In the genomic region with DNA sequence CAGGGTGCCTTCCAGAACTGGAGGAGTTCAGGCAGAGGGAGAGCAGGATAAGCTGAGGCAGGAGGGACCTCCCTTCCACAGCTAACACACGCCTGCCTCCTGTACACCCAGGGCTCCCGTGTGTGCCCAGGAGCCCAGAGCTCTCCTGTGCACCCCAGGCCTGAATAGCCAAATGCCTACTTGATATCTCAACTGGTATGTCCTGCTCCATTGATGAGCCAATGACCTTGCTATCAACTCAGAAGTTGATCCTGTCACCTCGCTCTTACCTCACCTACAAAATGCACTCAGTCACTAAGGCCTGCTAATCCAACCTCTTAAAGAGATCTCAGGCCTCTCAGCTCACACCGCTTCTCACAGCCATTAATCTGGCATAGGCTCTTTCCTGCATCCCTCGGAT, we compare ENCODE assay signal across 19 cellular contexts. TPM values are rescaled to one million over a fixed set of nuclear protein-coding genes. Genes with fewer than 3 reads are reported as not detected.
DNase-seq lines count a peak whose midpoint lies in the region; ATAC-seq, FAIRE-seq and TF ChIP-seq lines count a peak whose summit lies in the region.
"Had no signal": no experiment of that assay in that cellular context is flagged by ENCODE, and none has a peak within 500 bp of the region (broad histone marks: within the 10 kb centered on the region; RNA-seq: fewer than 3 reads in every experiment).

No MANE protein-coding gene starts in this region.

- no peaks in the 10 kb centered on the region for H3K27me3 Mint-ChIP-seq in natural killer cell (ENCODE audit: low read depth in 2 of 2)
- H3K27me3 Mint-ChIP-seq: CD4-positive, alpha-beta T cell had no signal

- H3K4me3 Mint-ChIP-seq in natural killer cell: no peak overlapping the region
- H3K4me3 Mint-ChIP-seq: CD4-positive, alpha-beta T cell; GM23338 had no signal

- TF ChIP-seq CTCF in left ventricle myocardium inferior (IDR thresholded peaks at IDR 0.05; ENCODE audit: borderline replicate concordance): no peak
- no peak for TF ChIP-seq CTCF in bronchial epithelial cell (IDR thresholded peaks at IDR 0.05; ENCODE audit: insufficient read depth, low read length, severe bottlenecking)
- no peak for TF ChIP-seq CTCF in right lobe of liver (IDR thresholded peaks at IDR 0.05)
- no peak for TF ChIP-seq CTCF in natural killer cell (IDR thresholded peaks at IDR 0.05)

- H3K4me1 ChIP-seq in left ventricle myocardium inferior (peaks cover 50% of the 10 kb centered on the region), right lobe of liver (peaks cover 0 to 95% (median 33%) of the 10 kb centered on the region in 4 donors)
- H3K4me1 ChIP-seq: A549, Caco-2 had no signal

- H3K9me3 ChIP-seq in left ventricle myocardium inferior (replicated peaks) (no peaks in the 10 kb centered on the region), right lobe of liver (no peaks in the 10 kb centered on the region)
- H3K9me3 ChIP-seq: A549, Caco-2 had no signal

- H3K27ac Mint-ChIP-seq in natural killer cell: no peak overlapping the region
- H3K27ac Mint-ChIP-seq: CD4-positive, alpha-beta T cell; GM23338 had no signal

- H3K27me3 ChIP-seq in left ventricle myocardium inferior (ENCODE audit: low read depth): no peaks in the 10 kb centered on the region
- H3K27me3 ChIP-seq in bronchial epithelial cell (ENCODE audit: control insufficient read depth, insufficient read depth, low read length): no peaks in the 10 kb centered on the region
- H3K27me3 ChIP-seq in right lobe of liver: no peaks in the 10 kb centered on the region

- H3K4me3 ChIP-seq in left ventricle myocardium inferior: no peak overlapping the region
- H3K4me3 ChIP-seq in bronchial epithelial cell (ENCODE audit: low read depth, low read length): no peak overlapping the region
- H3K4me3 ChIP-seq in right lobe of liver: no peak overlapping the region
- H3K4me3 ChIP-seq: A549, GM23338 had no signal

- FAIRE-seq in bronchial epithelial cell (lab: Jason Lieb, UNC): peak; percentile 79
- FAIRE-seq: A549, D721Med, G401.6, GM12891, GM18507 had no signal

- peaks cover 5 to 6% of the 10 kb centered on the region in 2 donors for H3K4me1 Mint-ChIP-seq in natural killer cell
- H3K4me1 Mint-ChIP-seq: GM23338 had no signal

- no peak for TF ChIP-seq POLR2A in right lobe of liver (IDR thresholded peaks at IDR 0.05)

- no peaks in the 10 kb centered on the region for H3K9me3 Mint-ChIP-seq in natural killer cell
- H3K9me3 Mint-ChIP-seq: CD4-positive, alpha-beta T cell had no signal

- peaks cover 15% of the 10 kb centered on the region for H3K36me3 ChIP-seq in left ventricle myocardium inferior
- no peaks in the 10 kb centered on the region for H3K36me3 ChIP-seq in bronchial epithelial cell (ENCODE audit: control insufficient read depth, insufficient read depth, low read length)
- H3K36me3 ChIP-seq in right lobe of liver: peaks cover 0 to 5% (median 0%) of the 10 kb centered on the region in 4 donors

- intact Hi-C loops in left ventricle myocardium inferior (cut with micrococcal nuclease) (no loop called here), left ventricle myocardium superior (cut with micrococcal nuclease) (no loop called here), right lobe of liver (cut with DNase I) (loop anchor here in 1 of 2 donors (10.0 kb wide), 1 partner anchor 270 kb away; no protein-coding TSS in a partner anchor), natural killer cell (cut with micrococcal nuclease) (no loop called here)

- ATAC-seq in left ventricle myocardium superior (no peak), right lobe of liver (peak in 1 of 4 donors; percentile 20), natural killer cell (no peak)
- ATAC-seq: A549, GM23338 had no signal

- 86% methylated on average over 2 of the region's 5 CpGs for WGBS in right lobe of liver (ENCODE audit: insufficient coverage, low coverage, low lambda C conversion rate, missing lambda C conversion rate)

- peak overlapping the region; percentile 77 for H3K27ac ChIP-seq in left ventricle myocardium inferior (replicated peaks)
- H3K27ac ChIP-seq in right lobe of liver: peak overlapping the region in 2 of 3 donors; percentile 91 to 97
- H3K27ac ChIP-seq: 22Rv1, A549, C4-2B had no signal

- no peak for DNase-seq in left ventricle myocardium inferior
- no peak for DNase-seq in left ventricle myocardium superior
- no peak for DNase-seq in bronchial epithelial cell (ENCODE audit: low read depth)
- peak in 1 of 3 donors; percentile 63 for DNase-seq in right lobe of liver
- DNase-seq in retina: no peak
- no peak for DNase-seq in GOT3 (lab: John Stamatoyannopoulos, UW)
- no peak for DNase-seq in natural killer cell
- DNase-seq: AML-193; Caco-2; CD4-positive, alpha-beta T cell; H7 had no signal

- no peaks in the 10 kb centered on the region for H3K36me3 Mint-ChIP-seq in natural killer cell

RNA-seq across cellular contexts. Expression of gene ECHDC2, which starts 7.1 kb away (rescaled TPM):
- total RNA-seq in left ventricle myocardium inferior: 119 TPM
- total RNA-seq in left ventricle myocardium superior: 155 TPM
- total RNA-seq in bronchial epithelial cell: 29.2 and 49.3 TPM in 2 replicates
- total RNA-seq in right lobe of liver: 100 to 1,000 TPM; 167 to 856 (median 390) TPM
- 100 to 1,000 TPM; 129 to 174 (median 138) TPM for total RNA-seq in natural killer cell

RNA-seq across cellular contexts. Expression of gene SCP2, which starts 12.6 kb away (rescaled TPM):
- total RNA-seq in left ventricle myocardium inferior (130 TPM), left ventricle myocardium superior (144 TPM), bronchial epithelial cell (65.8 and 82.7 TPM in 2 replicates), right lobe of liver (100 to 1,000 TPM; 207 to 885 (median 634) TPM), natural killer cell (100 to 1,000 TPM in 2 of 3 donors, 10 to 100 TPM in 1; 90.0 to 118 (median 105) TPM)
